In the genomic region with DNA sequence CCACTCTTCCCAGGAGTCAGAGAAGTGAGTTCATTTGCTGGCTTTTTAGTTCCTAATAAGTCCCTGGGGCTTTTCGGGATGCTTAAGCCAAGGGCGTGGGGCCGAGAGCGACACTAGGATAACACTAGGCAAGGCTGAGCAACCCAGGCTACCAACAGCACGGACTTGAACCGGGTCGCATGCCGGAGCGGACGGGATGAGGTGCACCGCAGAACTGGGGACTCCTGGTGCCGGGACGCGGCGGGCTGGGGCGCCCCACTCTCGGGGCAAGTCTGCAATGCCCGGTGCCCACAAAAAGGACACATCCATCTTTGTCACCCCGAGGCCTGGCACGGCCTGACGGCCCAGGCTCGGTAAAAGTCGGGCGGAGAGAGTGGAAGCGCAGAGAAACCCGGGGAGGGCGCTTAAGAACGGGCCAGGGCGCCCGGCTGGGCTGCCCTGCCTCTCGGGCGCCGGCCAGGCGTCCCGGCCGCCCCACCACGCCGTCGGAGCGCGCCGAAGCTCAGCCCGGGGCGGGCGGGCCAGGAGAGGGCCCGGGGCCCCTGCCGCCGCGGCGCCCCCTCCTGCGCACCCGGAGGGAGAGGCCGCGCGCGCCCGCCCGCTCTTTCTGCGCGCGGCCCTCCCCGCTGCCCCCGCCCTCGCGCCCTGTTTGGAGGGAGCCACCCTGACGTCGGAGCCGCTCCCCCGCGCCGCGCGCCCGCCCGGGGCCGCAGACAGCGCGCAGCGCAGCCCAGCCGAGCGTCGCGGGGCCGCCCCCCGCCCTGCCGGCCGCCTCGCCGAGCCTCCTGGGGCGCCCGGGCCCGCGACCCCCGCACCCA, we compare ENCODE assay signal across 8 cellular contexts. TPM values are rescaled to one million over a fixed set of nuclear protein-coding genes. Genes with fewer than 3 reads are reported as not detected.
DNase-seq lines count a peak whose midpoint lies in the region; ATAC-seq, FAIRE-seq and TF ChIP-seq lines count a peak whose summit lies in the region.

A gene with protein sequence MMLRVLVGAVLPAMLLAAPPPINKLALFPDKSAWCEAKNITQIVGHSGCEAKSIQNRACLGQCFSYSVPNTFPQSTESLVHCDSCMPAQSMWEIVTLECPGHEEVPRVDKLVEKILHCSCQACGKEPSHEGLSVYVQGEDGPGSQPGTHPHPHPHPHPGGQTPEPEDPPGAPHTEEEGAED (plus strand): TSS at position 710 of the 818 bp plus-strand sequence. CDS start 10,720 bp downstream, outside the sequence.

- DNase-seq in Daoy (ENCODE audit: low read depth), result peak; percentile 74
- DNase-seq in activated CD4-positive, alpha-beta T cell treated with anti-CD3 and anti-CD28 coated beads for 48 hours, result peak; percentile 68
- peak; percentile 82 for DNase-seq in colonic mucosa
- DNase-seq in left kidney (ENCODE audit: low read depth, low spot score), result peak; percentile 89
- DNase-seq in stimulated activated CD4-positive, alpha-beta T cell treated with anti-CD3 and anti-CD28 coated beads, Interleukin-2, amount 100 ng/mL, for 24 hours, result peak; percentile 76 to 77
- no peak for DNase-seq in HTR-8/SVneo (ENCODE audit: insufficient read length, low spot score)

- H3K27me3 ChIP-seq in HUES64 (ENCODE audit: insufficient read depth, low read length), result peaks cover 56% of the 10 kb centered on the region
- H3K27me3 ChIP-seq in colonic mucosa, result no peaks in the 10 kb centered on the region

- H3K9ac ChIP-seq in HUES64 (ENCODE audit: low read depth, low read length) (peak within 1 kb of the TSS; percentile 61), colonic mucosa (ENCODE audit: low read depth in 2 of 2, low read length in 2 of 2) (peak within 1 kb of the TSS; percentile 94 to 99)

- H3K27ac ChIP-seq in HUES64 (ENCODE audit: low read depth, low read length) (no peak within 1 kb of the TSS), colonic mucosa (peak within 1 kb of the TSS; percentile 91)

- FAIRE-seq in HTR-8/SVneo (lab: Jason Lieb, UNC), result no peak

- intact Hi-C loops in colonic mucosa (cut with DNase I), result loop anchor here (5.0 kb wide), 1 partner anchor 47 kb away; a partner anchor contains a TSS

- no peaks in the 10 kb centered on the region for H3K36me3 ChIP-seq in HUES64 (ENCODE audit: insufficient read depth, low read length)
- no peaks in the 10 kb centered on the region for H3K36me3 ChIP-seq in colonic mucosa

- WGBS in HUES64, result 4% methylated on average over 94 of the region's 94 CpGs

- no peak for ATAC-seq in GM19035 (IDR thresholded peaks at IDR 0.05; ENCODE audit: unreplicated experiment)

- H3K4me1 ChIP-seq in HUES64 (ENCODE audit: insufficient read depth, low read length) (peaks cover 8% of the 10 kb centered on the region; the same call in 1 of the 2 replicates), colonic mucosa (peaks cover 34% of the 10 kb centered on the region)

- no peak for TF ChIP-seq CTCF in colonic mucosa (IDR thresholded peaks at IDR 0.05)

- H3K4me3 ChIP-seq in HUES64 (ENCODE audit: low read length) (peak within 1 kb of the TSS; percentile 77), colonic mucosa (peak within 1 kb of the TSS; percentile 59)

- no peaks in the 10 kb centered on the region for H3K9me3 ChIP-seq in HUES64 (ENCODE audit: insufficient read depth, low read depth, low read length)
- H3K9me3 ChIP-seq in colonic mucosa, result no peaks in the 10 kb centered on the region

RNA-seq across cellular contexts. Expression of the gene that starts here (rescaled TPM):
- 30.6 and 40.5 TPM in 2 replicates for total RNA-seq in Daoy (2014; rRNA removed; shearing (Covaris generic))
- polyA plus RNA-seq in HUES64 (2013, experiment 1 of 2), result 3.9 TPM
- polyA plus RNA-seq in HUES64 (2013, experiment 2 of 2), result 4.6 TPM
- total RNA-seq in colonic mucosa, result 100 to 1,000 TPM; 340 to 393 TPM
